ENCODE assay signal across 7 cellular contexts in genomic region chr11:47848636-47849155, GRCh38. TPM values are rescaled to one million over a fixed set of nuclear protein-coding genes. Genes with fewer than 3 reads are reported as not detected.
DNase-seq lines count a peak whose midpoint lies in the region; ATAC-seq and TF ChIP-seq lines count a peak whose summit lies in the region.

No MANE protein-coding gene starts in this region.

- H3K27ac Mint-ChIP-seq in natural killer cell, result peak overlapping the region; percentile 95

- peak overlapping the region; percentile 98 for H3K4me3 ChIP-seq in choroid plexus epithelial cell (ENCODE audit: low read depth, low read length)

- no peaks in the 10 kb centered on the region for H3K27me3 Mint-ChIP-seq in natural killer cell (ENCODE audit: low read depth in 2 of 2)

- H3K36me3 Mint-ChIP-seq in natural killer cell, result no peaks in the 10 kb centered on the region

- DNase-seq in choroid plexus epithelial cell (ENCODE audit: low read depth) (no peak), natural killer cell (no peak), OCI-M2 (lab: John Stamatoyannopoulos, UW; ENCODE audit: unreplicated experiment) (no peak), AML-193 (lab: John Stamatoyannopoulos, UW) (no peak), NOMO-1 treated with DMSO at 0.1 percent for 48 hours (lab: John Stamatoyannopoulos, UW; ENCODE audit: unreplicated experiment) (no peak)

- peak overlapping the region; percentile 98 for H3K4me3 Mint-ChIP-seq in natural killer cell

- intact Hi-C loops in natural killer cell (cut with micrococcal nuclease), result loop anchor here (5.0 kb wide), 2 partner anchors 206 to 264 kb away; partner anchors contain the start of gene MTCH2

- no peaks in the 10 kb centered on the region for H3K9me3 Mint-ChIP-seq in natural killer cell

- no peak for TF ChIP-seq CTCF in choroid plexus epithelial cell (conservative IDR thresholded peaks at IDR 0.05; ENCODE audit: low read depth, low read length)
- no peak for TF ChIP-seq CTCF in natural killer cell (IDR thresholded peaks at IDR 0.05)

- peaks cover 23 to 25% of the 10 kb centered on the region in 2 donors for H3K4me1 Mint-ChIP-seq in natural killer cell

- ATAC-seq in GM19395 (IDR thresholded peaks at IDR 0.05; ENCODE audit: unreplicated experiment) (peak; percentile 11), HG03520 (IDR thresholded peaks at IDR 0.05; ENCODE audit: unreplicated experiment) (peak; percentile 2), natural killer cell (peak; percentile 2 to 19 (median 11))

RNA-seq across cellular contexts. Expression of gene NUP160, which starts 0.5 kb away (rescaled TPM):
- total RNA-seq in natural killer cell, result 10 to 100 TPM; 36.6 to 53.3 (median 43.5) TPM
